Comparison of ENCODE assay signal across 19 cellular contexts in genomic region chr2:215418064-215418963, GRCh38. TPM values are rescaled to one million over a fixed set of nuclear protein-coding genes. Genes with fewer than 3 reads are reported as not detected.
DNase-seq lines count a peak whose midpoint lies in the region; ATAC-seq and TF ChIP-seq lines count a peak whose summit lies in the region.
"Had no signal": no experiment of that assay in that cellular context is flagged by ENCODE, and none has a peak within 500 bp of the region (broad histone marks: within the 10 kb centered on the region; RNA-seq: fewer than 3 reads in every experiment).

No MANE protein-coding gene starts in this region.

- H3K56ac ChIP-seq in IMR-90 (ENCODE audit: extremely low read depth, insufficient read depth, low read length): no peak overlapping the region

- H4K20me1 ChIP-seq in IMR-90 (ENCODE audit: insufficient read depth, low read length): peaks cover 31% of the 10 kb centered on the region; the same call in 1 of the 2 replicates

- no peak overlapping the region for H2AK9ac ChIP-seq in IMR-90 (replicated peaks; ENCODE audit: low read depth, low read length, poor library complexity)

- peak overlapping the region; percentile 52 for H2BK5ac ChIP-seq in IMR-90 (ENCODE audit: low read depth, low read length, poor library complexity, severe bottlenecking)

- H2AK5ac ChIP-seq in IMR-90 (ENCODE audit: low read depth, low read length): no peak overlapping the region

- peak overlapping the region; percentile 17; the same call in 1 of the 2 replicates for H3K27ac ChIP-seq in IMR-90 (ENCODE audit: insufficient read depth, low read length)
- H3K27ac ChIP-seq in coronary artery: peak overlapping the region; percentile 1 to 2
- peak overlapping the region; percentile 37 to 89 (median 71) for H3K27ac ChIP-seq in right lobe of liver
- H3K27ac ChIP-seq: KMS-11 had no signal

- H2BK120ac ChIP-seq in IMR-90 (ENCODE audit: low read depth, low read length): no peak overlapping the region

- no TSS peak for BruUV-seq in IMR-90 (replicated peaks; lab: Mats Ljungman, UMichigan)

- no peak overlapping the region for H3K14ac ChIP-seq in IMR-90 (replicated peaks; ENCODE audit: low read depth, low read length)

- H3K18ac ChIP-seq in IMR-90 (ENCODE audit: low read depth, low read length): peak overlapping the region; percentile 25; the same call in 1 of the 2 replicates

- H3K27ac Mint-ChIP-seq in T-cell: no peak overlapping the region
- H3K27ac Mint-ChIP-seq: activated CD4-positive, alpha-beta T cell treated with anti-CD3 and anti-CD28 coated beads, Interleukin-2, amount 10 ng/mL, durations not matched to agents 24 days and 14 days; nephron progenitor cell had no signal

- H2BK20ac ChIP-seq in IMR-90 (ENCODE audit: low read depth, low read length): no peak overlapping the region

- CTCF ChIA-PET in IMR-90 (lab: Yijun Ruan, JAX) (no interaction called here), T-cell (lab: Charles Lee) (no interaction called here)

- no peaks in the 10 kb centered on the region for H3K27me3 ChIP-seq in IMR-90 (ENCODE audit: control insufficient read depth, insufficient read depth, low read length)
- H3K27me3 ChIP-seq in right lobe of liver: no peaks in the 10 kb centered on the region
- H3K27me3 ChIP-seq in skeletal muscle satellite cell (ENCODE audit: control insufficient read depth, insufficient read depth, low read length): no peaks in the 10 kb centered on the region

- dilution Hi-C loops in IMR-90 (cut with HindIII; ENCODE audit: low sequenced_read_pairs, unreplicated experiment): no loop called here

- TF ChIP-seq POLR2A in IMR-90 (IDR thresholded peaks at IDR 0.05; ENCODE audit: low read depth, low read length) (no peak), right lobe of liver (IDR thresholded peaks at IDR 0.05) (no peak)

- H4K91ac ChIP-seq in IMR-90 (ENCODE audit: insufficient read depth, low read depth, low read length): no peak overlapping the region

- H3K9ac ChIP-seq in IMR-90 (ENCODE audit: low read depth, low read length): no peak overlapping the region
- no peak overlapping the region for H3K9ac ChIP-seq in skeletal muscle satellite cell (ENCODE audit: low read depth, low read length)
- H3K9ac ChIP-seq: KMS-11 had no signal

- peaks cover 17% of the 10 kb centered on the region for H3K4me1 ChIP-seq in IMR-90 (ENCODE audit: control insufficient read depth, insufficient read depth, low read length)
- H3K4me1 ChIP-seq in right lobe of liver: peaks cover 0 to 81% (median 26%) of the 10 kb centered on the region in 4 donors
- H3K4me1 ChIP-seq in skeletal muscle satellite cell (ENCODE audit: control insufficient read depth, insufficient read depth, low read length): peaks cover 60% of the 10 kb centered on the region

- H3K36me3 ChIP-seq in IMR-90 (ENCODE audit: control insufficient read depth, insufficient read depth, low read length) (peaks cover 66% of the 10 kb centered on the region), right lobe of liver (peaks cover 0 to 41% (median 18%) of the 10 kb centered on the region in 4 donors), skeletal muscle satellite cell (ENCODE audit: insufficient read depth, low read length) (peaks cover 100% of the 10 kb centered on the region)

- H3K4me3 Mint-ChIP-seq in T-cell: no peak overlapping the region
- H3K4me3 Mint-ChIP-seq: activated CD4-positive, alpha-beta T cell treated with anti-CD3 and anti-CD28 coated beads, Interleukin-2, amount 10 ng/mL, durations not matched to agents 24 days and 14 days; nephron progenitor cell had no signal

- H3K4me2 ChIP-seq in IMR-90 (ENCODE audit: low read depth, low read length): peak overlapping the region; percentile 43; the same call in 1 of the 2 replicates
- H3K4me2 ChIP-seq in skeletal muscle satellite cell (ENCODE audit: low read length): peak overlapping the region; percentile 54
- H3K4me2 ChIP-seq: KMS-11 had no signal

- DNase-seq in IMR-90 (no peak), coronary artery (ENCODE audit: low spot score) (no peak), right lobe of liver (peak in 1 of 3 donors; percentile 73), NCI-H526 treated with DMSO at 0.1 percent for 48 hours (lab: John Stamatoyannopoulos, UW) (no peak), NOMO-1 treated with dmso at 0.1 percent for 144 hours (lab: John Stamatoyannopoulos, UW; ENCODE audit: unreplicated experiment) (no peak), GM19238 (ENCODE audit: insufficient read length, low spot score) (no peak), T-cell (no peak)
- DNase-seq: activated CD4-positive, alpha-beta T cell treated with anti-CD3 and anti-CD28 coated beads, Interleukin-2, amount 10 ng/mL, durations not matched to agents 24 days and 14 days; amniotic stem cell; cerebellar nuclear complex; hippocampal formation; NCI-H1048; NCI-H2029 treated with DMSO at 0.1 percent for 48 hours; NCI-H446 treated with DMSO at 0.1 percent for 48 hours; nephron progenitor cell; SW 1271 had no signal

- no peak overlapping the region; the same call in 1 of the 2 replicates for H4K5ac ChIP-seq in IMR-90 (ENCODE audit: low read depth, low read length)

- H3K9me3 ChIP-seq in IMR-90 (ENCODE audit: control insufficient read depth, insufficient read depth, low read length) (no peaks in the 10 kb centered on the region), right lobe of liver (no peaks in the 10 kb centered on the region), skeletal muscle satellite cell (replicated peaks; ENCODE audit: low read length) (no peaks in the 10 kb centered on the region)

- H2AFZ ChIP-seq in IMR-90 (replicated peaks; ENCODE audit: low read length, poor library complexity): no peak overlapping the region

- no peaks in the 10 kb centered on the region for H3K36me3 Mint-ChIP-seq in T-cell

- no peaks in the 10 kb centered on the region for H3K4me1 Mint-ChIP-seq in T-cell
- H3K4me1 Mint-ChIP-seq: activated CD4-positive, alpha-beta T cell treated with anti-CD3 and anti-CD28 coated beads, Interleukin-2, amount 10 ng/mL, durations not matched to agents 24 days and 14 days had no signal

- peak overlapping the region; percentile 2; the same call in 1 of the 2 replicates for H3K4ac ChIP-seq in IMR-90 (ENCODE audit: low read depth, low read length)

- POLR2A ChIA-PET in IMR-90 (lab: Charles Lee; ENCODE audit: unreplicated experiment): no interaction called here
- POLR2A ChIA-PET in T-cell (lab: Charles Lee): interaction anchor here in 1 of 2 donors (0.7 kb wide), 1 partner anchor 9 kb away, joined by 3 read pairs; no protein-coding TSS in a partner anchor

- peaks cover 20 to 24% of the 10 kb centered on the region in 2 donors for H3K27me3 Mint-ChIP-seq in T-cell
- H3K27me3 Mint-ChIP-seq: progenitor cell of endocrine pancreas had no signal

- in situ Hi-C loops in IMR-90 (cut with MboI; ENCODE audit: low sequenced_read_pairs): no loop called here

- H2BK15ac ChIP-seq in IMR-90 (ENCODE audit: low read depth, low read length): no peak overlapping the region; the same call in 2 of the 3 replicates

- H3K4me3 ChIP-seq in IMR-90 (ENCODE audit: insufficient read depth, low read depth, low read length): no peak overlapping the region
- H3K4me3 ChIP-seq in coronary artery: no peak overlapping the region
- H3K4me3 ChIP-seq in right lobe of liver: no peak overlapping the region
- H3K4me3 ChIP-seq in skeletal muscle satellite cell (ENCODE audit: low read length): peak overlapping the region; percentile 7

- H3K79me1 ChIP-seq in IMR-90 (ENCODE audit: low read depth in 1 of 2, low read length in 2 of 2): peaks cover 22 to 46% of the 10 kb centered on the region in 2 experiments

- TF ChIP-seq RAD21 in IMR-90 (IDR thresholded peaks at IDR 0.05; ENCODE audit: low read length): no peak

- TF ChIP-seq CTCF in IMR-90 (conservative IDR thresholded peaks at IDR 0.05; ENCODE audit: low read depth, low read length) (no peak), coronary artery (IDR thresholded peaks at IDR 0.05) (no peak), right lobe of liver (IDR thresholded peaks at IDR 0.05) (no peak)

- 0 out of 4 replicates have a peak overlapping the region, but pooled peaks of 1 of the 2 experiments have one; percentile 10 for H4K8ac ChIP-seq in IMR-90 (ENCODE audit: low read depth in 2 of 2, low read length in 2 of 2)

- peak; percentile 3; the same call in 1 of the 2 replicates for ATAC-seq in IMR-90 (ENCODE audit: low read depth)
- ATAC-seq in right lobe of liver: peak; percentile 53 to 75 (median 62)
- ATAC-seq in T-cell (replicated peaks in 1 of 4): no peak

- H3K23ac ChIP-seq in IMR-90 (ENCODE audit: low read depth, low read length): 0 out of 2 replicates have a peak overlapping the region, but pooled peaks have one; percentile 4

- peaks cover 16% of the 10 kb centered on the region for H3K9me1 ChIP-seq in IMR-90 (ENCODE audit: insufficient read depth, low read length)

- WGBS in IMR-90 (ENCODE audit: extremely low coverage in 2 of 2, insufficient read length in 1 of 2), 2 experiments: no CpG with 5 or more reads among the region's 3 CpGs
- WGBS in right lobe of liver (ENCODE audit: insufficient coverage, low coverage, low lambda C conversion rate, missing lambda C conversion rate): 27% methylated on average over 3 of the region's 3 CpGs

- intact Hi-C loops in IMR-90 (cut with micrococcal nuclease): no loop called here
- intact Hi-C loops in right lobe of liver (cut with DNase I): no loop called here

- H3K9me3 Mint-ChIP-seq in T-cell: no peaks in the 10 kb centered on the region
- H3K9me3 Mint-ChIP-seq: activated CD4-positive, alpha-beta T cell treated with anti-CD3 and anti-CD28 coated beads, Interleukin-2, amount 10 ng/mL, durations not matched to agents 24 days and 14 days; nephron progenitor cell had no signal

TF ChIP-seq in IMR-90, 13 proteins besides CTCF, POLR2A, EP300 and RAD21 (continues in another document):
- no peak for TF ChIP-seq CEBPB (IDR thresholded peaks at IDR 0.05; ENCODE audit: low read depth, low read length)
- TF ChIP-seq FOS (IDR thresholded peaks at IDR 0.05; ENCODE audit: low read depth, low read length): no peak
- TF ChIP-seq MXI1 (IDR thresholded peaks at IDR 0.05; ENCODE audit: borderline replicate concordance, low read depth, low read length): no peak
- no peak for TF ChIP-seq NFE2L2 (IDR thresholded peaks at IDR 0.05; ENCODE audit: low read depth, low read length)
- no peak for TF ChIP-seq RCOR1 (IDR thresholded peaks at IDR 0.05; ENCODE audit: insufficient replicate concordance, low read length)
- TF ChIP-seq MAZ (IDR thresholded peaks at IDR 0.05; ENCODE audit: borderline replicate concordance, low read depth, low read length): no peak

RNA-seq across cellular contexts. Expression of gene FN1, which starts 17.6 kb away (rescaled TPM):
- total RNA-seq in IMR-90 (2012; rRNA removed): 7,693 and 8,243 TPM in 2 replicates
- 11,046 and 13,004 TPM in 2 replicates for polyA plus RNA-seq in IMR-90 (2012; rRNA removed)
- 4,918 and 6,925 TPM in 2 replicates for polyA plus RNA-seq in IMR-90 (2012; cell fraction: cytosol; rRNA removed)
- 23,704 and 31,508 TPM in 2 replicates for polyA plus RNA-seq in IMR-90 (2012; cell fraction: nucleus; rRNA removed; ENCODE audit: low replicate concordance)
- total RNA-seq in right lobe of liver: 1,000 to 10,000 TPM in 5 of 6 experiments, 100 to 1,000 TPM in 1; 938 to 2,279 (median 1,324) TPM
- total RNA-seq in skeletal muscle satellite cell (2012; rRNA removed): 9,411 and 9,536 TPM in 2 replicates
- 1 to 10 TPM in 3 of 5 donors, not detected in 2; 5.7 to 7.1 (median 6.7) TPM for total RNA-seq in T-cell

Comparison
In these comparisons a context has a peak if more than half of its experiments do, and no peak if none do; other contexts are left out.
1. ATAC-seq: peak in IMR-90 (single experiment) and right lobe of liver (4 of 4); none in T-cell (0 of 4).
2. H3K27ac ChIP-seq: peak in every context shown above with its lines; median percentile 71 in right lobe of liver; 17 in IMR-90; 2 in coronary artery.
3. RNA of gene FN1, which starts 17.6 kb away (total RNA-seq): 7,693 to 8,243 TPM in IMR-90 and 938 to 2,279 TPM in right lobe of liver; 5.7 to 7.1 TPM in T-cell; every median in the first group is over 100 times any median in the second.